ENCODE assay signal across 8 cellular contexts in the genomic region with DNA sequence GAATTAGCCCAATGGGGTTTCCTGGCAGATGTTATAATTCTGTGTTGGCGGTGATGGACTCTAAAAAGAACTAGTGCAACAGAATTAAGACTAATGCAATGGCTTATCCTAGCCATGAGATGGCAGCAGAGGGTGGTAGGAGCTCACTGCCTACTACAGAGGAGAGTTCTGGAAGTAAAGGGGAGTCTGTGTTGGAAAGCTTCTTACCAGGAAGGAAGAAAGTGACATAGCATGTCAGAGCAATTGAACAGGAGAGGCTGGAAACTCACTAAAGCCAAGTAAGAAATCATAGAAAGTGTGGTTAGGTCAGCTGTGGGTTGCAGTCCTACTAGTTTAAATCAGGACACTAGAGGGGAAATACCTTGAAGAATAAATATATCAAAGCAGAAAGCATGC. TPM values are rescaled to one million over a fixed set of nuclear protein-coding genes. Genes with fewer than 3 reads are reported as not detected.
A peak's percentile ranks its signal among the peaks of the same experiment; 100 is the strongest.
DNase-seq lines count a peak whose midpoint lies in the region; ATAC-seq and TF ChIP-seq lines count a peak whose summit lies in the region.

No MANE protein-coding gene starts in this region.

- POLR2A ChIA-PET in CD4-positive, alpha-beta T cell (lab: Charles Lee) = no interaction called here
- POLR2A ChIA-PET in activated CD4-positive, alpha-beta T cell treated with anti-CD3 and anti-CD28 coated beads, Interleukin-2, amount 10 ng/mL, durations not matched to agents 7 days and 5 days (lab: Charles Lee) = no interaction called here

- CTCF ChIA-PET in CD4-positive, alpha-beta T cell (lab: Charles Lee) = no interaction called here
- CTCF ChIA-PET in activated CD4-positive, alpha-beta T cell treated with anti-CD3 and anti-CD28 coated beads, Interleukin-2, amount 10 ng/mL, durations not matched to agents 7 days and 5 days (lab: Charles Lee) = interaction anchor here (1.0 kb wide), 1 partner anchor 20 kb away, joined by 3 read pairs; no protein-coding TSS in a partner anchor

- H3K9me3 Mint-ChIP-seq in CD4-positive, alpha-beta T cell = no peaks in the 10 kb centered on the region
- no peaks in the 10 kb centered on the region for H3K9me3 Mint-ChIP-seq in activated CD4-positive, alpha-beta T cell treated with anti-CD3 and anti-CD28 coated beads, Interleukin-2, amount 10 ng/mL, durations not matched to agents 7 days and 5 days
- no peaks in the 10 kb centered on the region for H3K9me3 Mint-ChIP-seq in progenitor cell of endocrine pancreas (ENCODE audit: low read depth)

- H3K4me3 Mint-ChIP-seq in CD4-positive, alpha-beta T cell = no peak overlapping the region
- H3K4me3 Mint-ChIP-seq in activated CD4-positive, alpha-beta T cell treated with anti-CD3 and anti-CD28 coated beads, Interleukin-2, amount 10 ng/mL, durations not matched to agents 7 days and 5 days = no peak overlapping the region
- H3K4me3 Mint-ChIP-seq in progenitor cell of endocrine pancreas (ENCODE audit: low read depth) = no peak overlapping the region

- H3K27ac Mint-ChIP-seq in CD4-positive, alpha-beta T cell = no peak overlapping the region
- no peak overlapping the region for H3K27ac Mint-ChIP-seq in activated CD4-positive, alpha-beta T cell treated with anti-CD3 and anti-CD28 coated beads, Interleukin-2, amount 10 ng/mL, durations not matched to agents 7 days and 5 days
- no peak overlapping the region for H3K27ac Mint-ChIP-seq in progenitor cell of endocrine pancreas

- H3K4me1 Mint-ChIP-seq in CD4-positive, alpha-beta T cell (ENCODE audit: low read depth) = no peaks in the 10 kb centered on the region
- peaks cover 7% of the 10 kb centered on the region for H3K4me1 Mint-ChIP-seq in activated CD4-positive, alpha-beta T cell treated with anti-CD3 and anti-CD28 coated beads, Interleukin-2, amount 10 ng/mL, durations not matched to agents 7 days and 5 days
- H3K4me1 Mint-ChIP-seq in progenitor cell of endocrine pancreas (ENCODE audit: low read depth) = peaks cover 11% of the 10 kb centered on the region

- peaks cover 17% of the 10 kb centered on the region for H3K27me3 Mint-ChIP-seq in CD4-positive, alpha-beta T cell
- H3K27me3 Mint-ChIP-seq in activated CD4-positive, alpha-beta T cell treated with anti-CD3 and anti-CD28 coated beads, Interleukin-2, amount 10 ng/mL, durations not matched to agents 7 days and 5 days = peaks cover 4% of the 10 kb centered on the region
- H3K27me3 Mint-ChIP-seq in progenitor cell of endocrine pancreas = no peaks in the 10 kb centered on the region

- TF ChIP-seq CTCF in CD4-positive, alpha-beta T cell (IDR thresholded peaks at IDR 0.05) = peak; percentile 47
- TF ChIP-seq CTCF in progenitor cell of endocrine pancreas (IDR thresholded peaks at IDR 0.05; ENCODE audit: unreplicated experiment) = peak; percentile 89

- no peak for ATAC-seq in CD4-positive, alpha-beta T cell (ENCODE audit: poor library complexity)
- ATAC-seq in GM18502 (IDR thresholded peaks at IDR 0.05; ENCODE audit: poor library complexity, unreplicated experiment) = peak; percentile 88
- peak; percentile 82 for ATAC-seq in HG02763 (IDR thresholded peaks at IDR 0.05; ENCODE audit: unreplicated experiment)

- H3K27ac ChIP-seq in CD4-positive, alpha-beta T cell (ENCODE audit: low read depth, low read length) = no peak overlapping the region

- intact Hi-C loops in CD4-positive, alpha-beta T cell (cut with DNase I, micrococcal nuclease) = loop anchor here (5.0 to 10.0 kb wide), 2 partner anchors 765 to 863 kb away; no protein-coding TSS in a partner anchor

- H3K36me3 Mint-ChIP-seq in CD4-positive, alpha-beta T cell (ENCODE audit: low read depth) = no peaks in the 10 kb centered on the region
- H3K36me3 Mint-ChIP-seq in activated CD4-positive, alpha-beta T cell treated with anti-CD3 and anti-CD28 coated beads, Interleukin-2, amount 10 ng/mL, durations not matched to agents 7 days and 5 days (ENCODE audit: low read depth) = no peaks in the 10 kb centered on the region
- no peaks in the 10 kb centered on the region for H3K36me3 Mint-ChIP-seq in progenitor cell of endocrine pancreas (ENCODE audit: insufficient read depth)

- no peak for DNase-seq in CD4-positive, alpha-beta T cell
- peak; percentile 17 for DNase-seq in NCI-H1105 (lab: John Stamatoyannopoulos, UW)
- DNase-seq in activated CD4-positive, alpha-beta T cell treated with anti-CD3 and anti-CD28 coated beads, Interleukin-2, amount 10 ng/mL, durations not matched to agents 7 days and 5 days = peak; percentile 18
- DNase-seq in germinal center (ENCODE audit: low spot score) = peak; percentile 4
- peak; percentile 24 for DNase-seq in progenitor cell of endocrine pancreas (ENCODE audit: low spot score, unreplicated experiment)
- DNase-seq in NCI-H1048 (lab: John Stamatoyannopoulos, UW) = no peak

- peaks cover 17% of the 10 kb centered on the region for H3K27me3 ChIP-seq in CD4-positive, alpha-beta T cell (ENCODE audit: control insufficient read depth, insufficient read depth, low read length)

- H3K9me3 ChIP-seq in CD4-positive, alpha-beta T cell (ENCODE audit: control insufficient read depth, low read length) = no peaks in the 10 kb centered on the region

RNA-seq across cellular contexts. Expression of gene TRPC5OS, which starts 6.3 kb away (rescaled TPM):
- total RNA-seq in CD4-positive, alpha-beta T cell = not detected
- total RNA-seq in activated CD4-positive, alpha-beta T cell treated with anti-CD3 and anti-CD28 coated beads, Interleukin-2, amount 10 ng/mL, durations not matched to agents 7 days and 5 days = not detected
- total RNA-seq in progenitor cell of endocrine pancreas = not detected in 2 replicates

Comparison
In these comparisons a context has a peak if more than half of its experiments do, and no peak if none do; other contexts are left out.
1. DNase-seq: peak in NCI-H1105 (single experiment), activated CD4-positive, alpha-beta T cell treated with anti-CD3 and anti-CD28 coated beads, Interleukin-2, amount 10 ng/mL, durations not matched to agents 7 days and 5 days (single experiment), germinal center (single experiment) and progenitor cell of endocrine pancreas (single experiment); none in CD4-positive, alpha-beta T cell (0 of 10) and NCI-H1048 (single experiment).